In the genomic region with DNA sequence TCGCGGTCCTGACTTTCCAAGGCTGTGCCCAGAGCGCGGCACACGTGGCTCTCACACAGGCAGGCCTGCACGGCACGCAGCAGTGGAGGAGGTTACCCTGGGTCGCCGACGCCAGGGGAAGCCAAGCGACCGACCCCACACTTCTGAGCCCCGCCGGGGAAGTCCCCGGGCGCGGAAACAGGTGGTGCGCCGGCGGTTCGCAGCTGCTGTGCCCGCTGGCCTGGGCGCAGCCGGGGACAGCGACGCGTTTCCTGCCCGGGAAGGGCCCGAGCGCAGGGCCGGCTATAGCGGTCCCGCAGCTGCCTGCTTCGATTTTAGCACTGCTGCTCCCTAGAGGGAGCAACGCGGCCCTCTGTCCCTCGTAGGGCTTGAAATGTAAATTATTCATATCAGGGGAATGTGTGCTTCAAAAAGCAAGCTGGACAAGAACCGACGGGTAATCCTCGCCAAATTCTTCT, we compare ENCODE assay signal across 8 cellular contexts. TPM values are rescaled to one million over a fixed set of nuclear protein-coding genes. Genes with fewer than 3 reads are reported as not detected.
DNase-seq lines count a peak whose midpoint lies in the region; ATAC-seq lines count a peak whose summit lies in the region.
"Not testable (repeated sequence)": the region's sequence is repeated elsewhere in the genome, so short reads cannot be mapped to it uniquely, and the experiment has no call there.

No MANE protein-coding gene starts in this region.

- H3K9me3 ChIP-seq in endocrine pancreas (ENCODE audit: control insufficient read depth, low read length); mesodermal cell (ENCODE audit: control insufficient read depth, low read length): not testable (repeated sequence)

- peaks cover 11% of the 10 kb centered on the region for H3K4me1 ChIP-seq in endocrine pancreas (ENCODE audit: control insufficient read depth, insufficient read depth, low read length)
- H3K4me1 ChIP-seq in mesodermal cell (ENCODE audit: control insufficient read depth, insufficient read depth, low read length, poor library complexity, severe bottlenecking), result not testable (repeated sequence)

- not testable (repeated sequence) for H3K9ac ChIP-seq in endocrine pancreas (ENCODE audit: control insufficient read depth, insufficient read depth, low read length)

- peak; percentile 56 for DNase-seq in COR-L47 (lab: John Stamatoyannopoulos, UW)
- peak; percentile 47 for DNase-seq in NK-92 (lab: John Stamatoyannopoulos, UW; ENCODE audit: unreplicated experiment)
- peak; percentile 73 to 77 for DNase-seq in activated CD8-positive, alpha-beta memory T cell treated with anti-CD3 and anti-CD28 coated beads for 4 hours (ENCODE audit: low read depth in 2 of 2)
- peak; percentile 85 for DNase-seq in stimulated activated CD8-positive, alpha-beta memory T cell treated with anti-CD3 and anti-CD28 coated beads, Interleukin-12 subunit alpha, Interleukin-12 subunit beta, amount 100 ng/mL, for 4 hours (ENCODE audit: low read depth)

- not testable (repeated sequence) for H3K27ac ChIP-seq in mesodermal cell (ENCODE audit: low read depth, low read length, severe bottlenecking)

- ATAC-seq in GM19455 (IDR thresholded peaks at IDR 0.05; ENCODE audit: unreplicated experiment) (peak; percentile 84), HG03460 (IDR thresholded peaks at IDR 0.05; ENCODE audit: unreplicated experiment) (peak; percentile 91)

- H3K27me3 ChIP-seq in endocrine pancreas (ENCODE audit: control insufficient read depth, insufficient read depth, low read length), result not testable (repeated sequence)

- H3K36me3 ChIP-seq in endocrine pancreas (ENCODE audit: control insufficient read depth, insufficient read depth, low read length); mesodermal cell (ENCODE audit: control insufficient read depth, insufficient read depth, low read length): not testable (repeated sequence)

- peak overlapping the region; percentile 55 for H3K4me3 ChIP-seq in endocrine pancreas (ENCODE audit: control insufficient read depth, insufficient read depth, low read length)
- peak overlapping the region; percentile 18 for H3K4me3 ChIP-seq in mesodermal cell (ENCODE audit: extremely low read depth, insufficient read depth, low read length, poor library complexity, severe bottlenecking)

- WGBS in mesodermal cell (ENCODE audit: insufficient coverage in 2 of 2), 2 experiments, result 0 to 2% methylated on average over 13 to 15 of the region's 40 CpGs

RNA-seq across cellular contexts. Expression of gene LRRC37A3, which starts 46.6 kb away (rescaled TPM):
- 4.8 TPM for polyA plus RNA-seq in mesodermal cell (2013, experiment 1 of 2)
- 2.8 TPM for polyA plus RNA-seq in mesodermal cell (2013, experiment 2 of 2)
